19 cellular contexts compared by ENCODE assay signal in the genomic region with DNA sequence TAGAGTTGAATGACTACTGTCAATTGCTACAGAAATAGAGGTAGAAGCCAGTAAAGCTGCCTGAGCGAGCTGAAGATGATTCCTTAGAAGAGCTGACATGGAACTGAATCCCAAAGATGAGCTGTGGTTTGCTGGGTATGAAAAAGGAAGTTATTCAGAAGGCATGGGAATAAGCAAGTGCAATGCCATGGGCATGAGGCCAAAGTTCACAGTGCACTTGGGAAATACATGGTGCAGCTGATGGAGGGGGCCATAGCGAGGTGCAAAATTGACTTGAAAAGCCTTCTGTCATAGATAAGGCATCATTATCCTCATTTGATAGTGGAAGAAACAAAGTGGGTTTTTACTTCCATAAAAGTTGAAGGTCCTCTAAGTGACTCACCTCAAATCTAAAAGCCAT.
"Had no signal": no experiment of that assay in that cellular context is flagged by ENCODE, and none has a peak within 500 bp of the region (broad histone marks: within the 10 kb centered on the region; RNA-seq: fewer than 3 reads in every experiment).

No MANE protein-coding gene starts in this region.

- H3K4me2 ChIP-seq: hepatocyte, SK-N-SH had no signal

- H3K27me3 Mint-ChIP-seq: natural killer cell treated with Interleukin-12 subunit alpha and Interleukin-12 subunit beta and Interleukin-15 and Interleukin-18, amount 100 ng/mL, for 72 hours; stimulated activated naive B cell treated with anti-CD40 and anti-IgM and Interleukin-4, amounts not matched to agents 10 μg/mL and 1 μg/mL and 100 μg/mL, for 72 hours had no signal

- H3K4me3 ChIP-seq: hepatocyte, ovary had no signal

- H3K9me3 ChIP-seq: ovary, SK-N-SH had no signal

- DNase-seq: activated CD4-positive, alpha-beta T cell treated with anti-CD3 and anti-CD28 coated beads, Interleukin-2, amount 50 U/mL, for 1 hour; activated CD4-positive, CD25-positive, alpha-beta regulatory T cell treated with anti-CD3 and anti-CD28 coated beads, Interleukin-2, amount 50 U/mL, for 72 hours; activated CD8-positive, alpha-beta T cell treated with anti-CD3 and anti-CD28 coated beads, Interleukin-2, amount 10 ng/mL, durations not matched to agents 7 days and 5 days; activated naive CD4-positive, alpha-beta T cell; caudate nucleus; dermis blood vessel endothelial cell; effector CD8-positive, alpha-beta T cell; erythroblast; foreskin fibroblast; immature natural killer cell; ovary; SK-N-SH; stimulated activated CD4-positive, alpha-beta T cell treated with anti-CD3 and anti-CD28 coated beads, Interleukin-2, amount 100 ng/mL, for 48 hours; stimulated activated CD8-positive, alpha-beta memory T cell treated with anti-CD3 and anti-CD28 coated beads, Interleukin-4, amount 100 ng/mL, for 48 hours; stimulated activated naive B cell treated with anti-CD40 and anti-IgM and Interleukin-4, amounts not matched to agents 10 μg/mL and 1 μg/mL and 100 μg/mL, for 72 hours; trophoblast cell had no signal

- H3K9me3 Mint-ChIP-seq: natural killer cell treated with Interleukin-12 subunit alpha and Interleukin-12 subunit beta and Interleukin-15 and Interleukin-18, amount 100 ng/mL, for 72 hours; stimulated activated naive B cell treated with anti-CD40 and anti-IgM and Interleukin-4, amounts not matched to agents 10 μg/mL and 1 μg/mL and 100 μg/mL, for 72 hours had no signal

- H3K9ac ChIP-seq: SK-N-SH had no signal

- H3K27ac ChIP-seq: hepatocyte, ovary, VCaP had no signal

- H2AFZ ChIP-seq: hepatocyte had no signal

- H3K27ac Mint-ChIP-seq: activated CD8-positive, alpha-beta T cell treated with anti-CD3 and anti-CD28 coated beads, Interleukin-2, amount 10 ng/mL, durations not matched to agents 7 days and 5 days; immature natural killer cell; natural killer cell treated with Interleukin-12 subunit alpha and Interleukin-12 subunit beta and Interleukin-15 and Interleukin-18, amount 100 ng/mL, for 72 hours; stimulated activated naive B cell treated with anti-CD40 and anti-IgM and Interleukin-4, amounts not matched to agents 10 μg/mL and 1 μg/mL and 100 μg/mL, for 72 hours had no signal

- H3K36me3 ChIP-seq: ovary had no signal

- H3K27me3 ChIP-seq: hepatocyte, ovary had no signal

- H3K4me3 Mint-ChIP-seq: activated CD8-positive, alpha-beta T cell treated with anti-CD3 and anti-CD28 coated beads, Interleukin-2, amount 10 ng/mL, durations not matched to agents 7 days and 5 days; immature natural killer cell; natural killer cell treated with Interleukin-12 subunit alpha and Interleukin-12 subunit beta and Interleukin-15 and Interleukin-18, amount 100 ng/mL, for 72 hours; stimulated activated naive B cell treated with anti-CD40 and anti-IgM and Interleukin-4, amounts not matched to agents 10 μg/mL and 1 μg/mL and 100 μg/mL, for 72 hours had no signal

- ATAC-seq: activated CD8-positive, alpha-beta T cell treated with anti-CD3 and anti-CD28 coated beads, Interleukin-2, amount 10 ng/mL, durations not matched to agents 7 days and 5 days; natural killer cell treated with Interleukin-12 subunit alpha and Interleukin-12 subunit beta and Interleukin-15 and Interleukin-18, amount 100 ng/mL, for 72 hours; stimulated activated naive B cell treated with anti-CD40 and anti-IgM and Interleukin-4, amounts not matched to agents 10 μg/mL and 1 μg/mL and 100 μg/mL, for 72 hours had no signal
